Comparison of ENCODE assay signal across 8 cellular contexts in genomic region chrX:140712413-140713173, GRCh38. TPM values are rescaled to one million over a fixed set of nuclear protein-coding genes. Genes with fewer than 3 reads are reported as not detected.
DNase-seq lines count a peak whose midpoint lies in the region; ATAC-seq and TF ChIP-seq lines count a peak whose summit lies in the region.

No MANE protein-coding gene starts in this region.

- DNase-seq in MCF 10A (ENCODE audit: unreplicated experiment) (peak; percentile 48), mammary epithelial cell (no peak), SJCRH30 (peak; percentile 72 to 73), lung (ENCODE audit: low spot score) (peak; percentile 45), tibial artery (peak; percentile 61 to 74), HT-29 (ENCODE audit: low spot score) (no peak), NCI-H2196 treated with DMSO at 0.1 percent for 48 hours (lab: John Stamatoyannopoulos, UW; ENCODE audit: unreplicated experiment) (no peak)

- intact Hi-C loops in MCF 10A (cut with micrococcal nuclease), result no loop called here
- intact Hi-C loops in mammary epithelial cell (cut with micrococcal nuclease), result no loop called here
- intact Hi-C loops in tibial artery (cut with DNase I; ENCODE audit: low total_unique reads), result no loop called here

- H3K36me3 ChIP-seq in mammary epithelial cell (ENCODE audit: insufficient read depth, low read length) (no peaks in the 10 kb centered on the region), SJCRH30 (no peaks in the 10 kb centered on the region), lung (ENCODE audit: control insufficient read depth in 2 of 2, insufficient read depth in 2 of 2, low read length in 2 of 2) (no peaks in the 10 kb centered on the region), tibial artery (no peaks in the 10 kb centered on the region)

- in situ Hi-C loops in mammary epithelial cell (cut with MboI; ENCODE audit: low sequenced_read_pairs in 2 of 2), result no loop called here

- TF ChIP-seq CTCF in MCF 10A (IDR thresholded peaks at IDR 0.05; ENCODE audit: unreplicated experiment) (no peak), mammary epithelial cell (conservative IDR thresholded peaks at IDR 0.05 in 1 of 2, IDR thresholded peaks at IDR 0.05 in 1 of 2; ENCODE audit: extremely low read depth in 1 of 2, insufficient read depth in 1 of 2, low read depth in 1 of 2, low read length in 2 of 2) (no peak), lung (IDR thresholded peaks at IDR 0.05; ENCODE audit: control extremely low read depth, extremely low read depth) (no peak), tibial artery (IDR thresholded peaks at IDR 0.05) (no peak)

- no peaks in the 10 kb centered on the region for H3K4me1 ChIP-seq in mammary epithelial cell (ENCODE audit: insufficient read depth, low read length)
- H3K4me1 ChIP-seq in SJCRH30, result no peaks in the 10 kb centered on the region
- H3K4me1 ChIP-seq in lung (ENCODE audit: control insufficient read depth in 2 of 2, insufficient read depth in 2 of 2, low read length in 2 of 2), result no peaks in the 10 kb centered on the region
- H3K4me1 ChIP-seq in tibial artery, result no peaks in the 10 kb centered on the region

- 24% methylated on average over 11 of the region's 16 CpGs for WGBS in mammary epithelial cell (ENCODE audit: low coverage, missing lambda C conversion rate)
- 3 to 23% methylated on average over 15 to 16 of the region's 16 CpGs for WGBS in lung, 2 donors

- peaks cover 4% of the 10 kb centered on the region for H3K9me3 ChIP-seq in mammary epithelial cell (replicated peaks; ENCODE audit: insufficient read depth, low read length)
- H3K9me3 ChIP-seq in SJCRH30 (replicated peaks), result no peaks in the 10 kb centered on the region
- no peaks in the 10 kb centered on the region for H3K9me3 ChIP-seq in lung (ENCODE audit: control insufficient read depth in 2 of 2, insufficient read depth in 1 of 2, low read length in 1 of 2)
- no peaks in the 10 kb centered on the region for H3K9me3 ChIP-seq in tibial artery

- H3K4me1 Mint-ChIP-seq in MCF 10A (ENCODE audit: insufficient read depth, unreplicated experiment), result no peaks in the 10 kb centered on the region

- no peak overlapping the region for H3K4me3 ChIP-seq in mammary epithelial cell (replicated peaks in 1 of 3; ENCODE audit: insufficient read depth in 1 of 3, low read depth in 2 of 3, low read length in 3 of 3)
- H3K4me3 ChIP-seq in SJCRH30, result peak overlapping the region; percentile 45
- H3K4me3 ChIP-seq in lung, result no peak overlapping the region
- peak overlapping the region; percentile 43 to 48 for H3K4me3 ChIP-seq in tibial artery

- H3K27ac Mint-ChIP-seq in MCF 10A (ENCODE audit: low read depth, unreplicated experiment), result peak overlapping the region; percentile 68

- H3K9ac ChIP-seq in mammary epithelial cell (ENCODE audit: insufficient read depth, low read length), result no peak overlapping the region

- no peak overlapping the region for H2AFZ ChIP-seq in mammary epithelial cell (ENCODE audit: low read depth, low read length)

- no TSS peak for BruUV-seq in MCF 10A (replicated peaks; lab: Mats Ljungman, UMichigan)
- BruUV-seq in mammary epithelial cell (replicated peaks; lab: Mats Ljungman, UMichigan), result no TSS peak

- ATAC-seq in lung (ENCODE audit: insufficient read depth, low FRiP score), result peak; percentile 70

- peak overlapping the region; percentile 51 for H3K4me3 Mint-ChIP-seq in MCF 10A (ENCODE audit: unreplicated experiment)

- no peaks in the 10 kb centered on the region for H3K9me3 Mint-ChIP-seq in MCF 10A (ENCODE audit: unreplicated experiment)

- no peaks in the 10 kb centered on the region for H3K27me3 ChIP-seq in mammary epithelial cell (ENCODE audit: insufficient read depth, low read length)
- H3K27me3 ChIP-seq in SJCRH30, result no peaks in the 10 kb centered on the region
- H3K27me3 ChIP-seq in lung (ENCODE audit: control insufficient read depth, insufficient read depth), result no peaks in the 10 kb centered on the region
- no peaks in the 10 kb centered on the region for H3K27me3 ChIP-seq in tibial artery

- no peaks in the 10 kb centered on the region for H3K79me2 ChIP-seq in mammary epithelial cell (ENCODE audit: insufficient read depth, low read length)

- no peaks in the 10 kb centered on the region for H3K36me3 Mint-ChIP-seq in MCF 10A (ENCODE audit: insufficient read depth, unreplicated experiment)

- POLR2A ChIA-PET in MCF 10A (lab: Yijun Ruan, JAX), result interaction anchor here (0.6 kb wide), 1 partner anchor 11 kb away, joined by 4 read pairs; no protein-coding TSS in a partner anchor

- H3K27me3 Mint-ChIP-seq in MCF 10A (ENCODE audit: insufficient read depth, unreplicated experiment), result peaks cover 29% of the 10 kb centered on the region

- H3K27ac ChIP-seq in mammary epithelial cell (ENCODE audit: insufficient read depth, low read depth, low read length), result no peak overlapping the region
- no peak overlapping the region for H3K27ac ChIP-seq in SJCRH30
- peak overlapping the region; percentile 75 for H3K27ac ChIP-seq in cingulate gyrus (ENCODE audit: low read depth, low read length)
- H3K27ac ChIP-seq in lung (ENCODE audit: low read depth in 1 of 2, low read length in 1 of 2), result no peak overlapping the region
- H3K27ac ChIP-seq in tibial artery, result peak overlapping the region; percentile 59 to 66

- no peaks in the 10 kb centered on the region for H4K20me1 ChIP-seq in mammary epithelial cell (ENCODE audit: insufficient read depth, low read length)

- no peak overlapping the region for H3K4me2 ChIP-seq in mammary epithelial cell (ENCODE audit: insufficient read depth, low read depth, low read length)

- CTCF ChIA-PET in MCF 10A (lab: Yijun Ruan, JAX) (interaction anchor here (0.6 to 1.0 kb wide), 5 partner anchors 11 to 1158 kb away, joined by 3 to 6 read pairs (median 4); no protein-coding TSS in a partner anchor), mammary epithelial cell (lab: Charles Lee; ENCODE audit: low non-redundant PET) (no interaction called here)

- dilution Hi-C loops in mammary epithelial cell (cut with HindIII; ENCODE audit: low sequenced_read_pairs), result no loop called here

RNA-seq across cellular contexts. Expression of gene LINC00632, which starts 3.0 kb away (rescaled TPM):
- total RNA-seq in MCF 10A (2022) (7.4 and 16.9 TPM in 2 replicates), mammary epithelial cell (under 1 TPM in 1 of 2 donors, not detected in 1; under 0.01 TPM), lung (100 to 1,000 TPM; 105 to 106 TPM)
- polyA plus RNA-seq in mammary epithelial cell (0.02 TPM), lung (1 to 10 TPM in 1 of 2 donors, under 1 TPM in 1; 0.57 to 8.5 TPM)
- polyA minus RNA-seq in mammary epithelial cell, result not detected
- total RNA-seq in SJCRH30 (2014; rRNA removed; shearing (Covaris generic)), result 1.8 and 3.8 TPM in 2 replicates
- not detected in 2 replicates for total RNA-seq in HT-29 (2014; rRNA removed; shearing (Covaris generic))

Comparison
In these comparisons a context has a peak if more than half of its experiments do, and no peak if none do; other contexts are left out.
1. DNase-seq: peak in MCF 10A (single experiment), SJCRH30 (2 of 2), lung (single experiment) and tibial artery (2 of 2); none in mammary epithelial cell (single experiment), HT-29 (single experiment) and NCI-H2196 treated with DMSO at 0.1 percent for 48 hours (single experiment).
2. H3K27ac ChIP-seq: peak in cingulate gyrus (single experiment) and tibial artery (2 of 2); none in mammary epithelial cell (single experiment), SJCRH30 (single experiment) and lung (0 of 2).
3. H3K4me3 ChIP-seq: peak in SJCRH30 (single experiment) and tibial artery (2 of 2); none in mammary epithelial cell (0 of 3) and lung (single experiment).